In genomic region chr1:168273575-168273974, GRCh38 we compare ENCODE assay signal across 21 cellular contexts. TPM values are rescaled to one million over a fixed set of nuclear protein-coding genes. Genes with fewer than 3 reads are reported as not detected.
A peak's percentile ranks its signal among the peaks of the same experiment; 100 is the strongest.
DNase-seq lines count a peak whose midpoint lies in the region; ATAC-seq, FAIRE-seq and TF ChIP-seq lines count a peak whose summit lies in the region.
"Had no signal": no experiment of that assay in that cellular context is flagged by ENCODE, and none has a peak within 500 bp of the region (broad histone marks: within the 10 kb centered on the region; RNA-seq: fewer than 3 reads in every experiment).

No MANE protein-coding gene starts in this region.

- ATAC-seq in HG03565 (IDR thresholded peaks at IDR 0.05; ENCODE audit: unreplicated experiment) (peak; percentile 41), GM18519 (IDR thresholded peaks at IDR 0.05; ENCODE audit: low FRiP score, unreplicated experiment) (no peak)
- ATAC-seq in stimulated activated naive B cell treated with anti-CD40 and anti-IgM and Interleukin-4, amounts not matched to agents 10 μg/mL and 1 μg/mL and 100 μg/mL, for 72 hours (replicated peaks) = peak; percentile 69 to 75

- H3K27ac Mint-ChIP-seq in stimulated activated naive B cell treated with anti-CD40 and anti-IgM and Interleukin-4, amounts not matched to agents 10 μg/mL and 1 μg/mL and 100 μg/mL, for 72 hours = peak overlapping the region; percentile 59
- H3K27ac Mint-ChIP-seq in progenitor cell of endocrine pancreas = no peak overlapping the region
- H3K27ac Mint-ChIP-seq: B cell; CD4-positive, alpha-beta memory T cell had no signal

- no peak for TF ChIP-seq CTCF in fibroblast of mammary gland (conservative IDR thresholded peaks at IDR 0.05; ENCODE audit: control insufficient read depth, insufficient read depth, low read depth, low read length)
- no peak for TF ChIP-seq CTCF in progenitor cell of endocrine pancreas (IDR thresholded peaks at IDR 0.05; ENCODE audit: unreplicated experiment)

- peak; percentile 20 for FAIRE-seq in TTC549 (lab: Jason Lieb, UNC)
- FAIRE-seq: D721Med, GM19239 had no signal

- H3K36me3 Mint-ChIP-seq in stimulated activated naive B cell treated with anti-CD40 and anti-IgM and Interleukin-4, amounts not matched to agents 10 μg/mL and 1 μg/mL and 100 μg/mL, for 72 hours = peaks cover 18 to 46% of the 10 kb centered on the region in 2 donors
- H3K36me3 Mint-ChIP-seq in progenitor cell of endocrine pancreas (ENCODE audit: insufficient read depth) = peaks cover 10% of the 10 kb centered on the region

- peaks cover 12 to 23% of the 10 kb centered on the region in 2 donors for H3K4me1 Mint-ChIP-seq in stimulated activated naive B cell treated with anti-CD40 and anti-IgM and Interleukin-4, amounts not matched to agents 10 μg/mL and 1 μg/mL and 100 μg/mL, for 72 hours
- H3K4me1 Mint-ChIP-seq in progenitor cell of endocrine pancreas (ENCODE audit: low read depth) = no peaks in the 10 kb centered on the region

- H3K4me3 ChIP-seq in fibroblast of mammary gland (ENCODE audit: control insufficient read depth, low read depth, low read length) = no peak overlapping the region

- peak overlapping the region; percentile 43 to 49 for H3K4me3 Mint-ChIP-seq in stimulated activated naive B cell treated with anti-CD40 and anti-IgM and Interleukin-4, amounts not matched to agents 10 μg/mL and 1 μg/mL and 100 μg/mL, for 72 hours
- no peak overlapping the region for H3K4me3 Mint-ChIP-seq in progenitor cell of endocrine pancreas (ENCODE audit: low read depth)
- H3K4me3 Mint-ChIP-seq: B cell; CD4-positive, alpha-beta memory T cell had no signal

- no peaks in the 10 kb centered on the region for H3K27me3 Mint-ChIP-seq in stimulated activated naive B cell treated with anti-CD40 and anti-IgM and Interleukin-4, amounts not matched to agents 10 μg/mL and 1 μg/mL and 100 μg/mL, for 72 hours
- no peaks in the 10 kb centered on the region for H3K27me3 Mint-ChIP-seq in progenitor cell of endocrine pancreas
- H3K27me3 Mint-ChIP-seq: B cell; CD4-positive, alpha-beta memory T cell had no signal

- DNase-seq in fibroblast of mammary gland (ENCODE audit: low read depth) = peak; percentile 9
- DNase-seq in stimulated activated naive B cell treated with anti-CD40 and anti-IgM and Interleukin-4, amounts not matched to agents 10 μg/mL and 1 μg/mL and 100 μg/mL, for 72 hours = no peak
- DNase-seq in COLO829 (ENCODE audit: low spot score) = no peak
- no peak for DNase-seq in progenitor cell of endocrine pancreas (ENCODE audit: low spot score, unreplicated experiment)
- DNase-seq: ACHN; CD4-positive, alpha-beta memory T cell; DND-41; GDM1; H7; NCI-H1105 treated with DMSO at 0.1 percent for 48 hours; NCI-H1694 treated with DMSO at 0.1 percent for 48 hours; NCI-H69; RPMI8226; SIG-M5; SW 1271 had no signal

- H3K9me3 Mint-ChIP-seq in stimulated activated naive B cell treated with anti-CD40 and anti-IgM and Interleukin-4, amounts not matched to agents 10 μg/mL and 1 μg/mL and 100 μg/mL, for 72 hours = peaks cover 0 to 6% of the 10 kb centered on the region in 2 donors
- peaks cover 8% of the 10 kb centered on the region for H3K9me3 Mint-ChIP-seq in progenitor cell of endocrine pancreas (ENCODE audit: low read depth)

RNA-seq across cellular contexts. Expression of gene TBX19, which starts 7.1 kb away (rescaled TPM):
- 2.0 and 2.3 TPM in 2 replicates for total RNA-seq in progenitor cell of endocrine pancreas

RNA-seq across cellular contexts. Expression of gene SFT2D2, which starts 47.8 kb away (rescaled TPM):
- total RNA-seq in progenitor cell of endocrine pancreas = 55.3 and 58.7 TPM in 2 replicates
